In genomic region chrX:40173662-40174593, GRCh38 we compare ENCODE assay signal across 1 cellular context.
TF ChIP-seq lines count a peak whose summit lies in the region.

No MANE protein-coding gene starts in this region.

TF ChIP-seq in HEK293, 187 proteins besides CTCF, POLR2A, EP300 and RAD21 (continued from another document):
- TF ChIP-seq, protein P1, sequence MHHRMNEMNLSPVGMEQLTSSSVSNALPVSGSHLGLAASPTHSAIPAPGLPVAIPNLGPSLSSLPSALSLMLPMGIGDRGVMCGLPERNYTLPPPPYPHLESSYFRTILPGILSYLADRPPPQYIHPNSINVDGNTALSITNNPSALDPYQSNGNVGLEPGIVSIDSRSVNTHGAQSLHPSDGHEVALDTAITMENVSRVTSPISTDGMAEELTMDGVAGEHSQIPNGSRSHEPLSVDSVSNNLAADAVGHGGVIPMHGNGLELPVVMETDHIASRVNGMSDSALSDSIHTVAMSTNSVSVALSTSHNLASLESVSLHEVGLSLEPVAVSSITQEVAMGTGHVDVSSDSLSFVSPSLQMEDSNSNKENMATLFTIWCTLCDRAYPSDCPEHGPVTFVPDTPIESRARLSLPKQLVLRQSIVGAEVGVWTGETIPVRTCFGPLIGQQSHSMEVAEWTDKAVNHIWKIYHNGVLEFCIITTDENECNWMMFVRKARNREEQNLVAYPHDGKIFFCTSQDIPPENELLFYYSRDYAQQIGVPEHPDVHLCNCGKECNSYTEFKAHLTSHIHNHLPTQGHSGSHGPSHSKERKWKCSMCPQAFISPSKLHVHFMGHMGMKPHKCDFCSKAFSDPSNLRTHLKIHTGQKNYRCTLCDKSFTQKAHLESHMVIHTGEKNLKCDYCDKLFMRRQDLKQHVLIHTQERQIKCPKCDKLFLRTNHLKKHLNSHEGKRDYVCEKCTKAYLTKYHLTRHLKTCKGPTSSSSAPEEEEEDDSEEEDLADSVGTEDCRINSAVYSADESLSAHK (tag by site-specific recombination; IDR thresholded peaks at IDR 0.05), result 0 out of 2 replicates have a peak, but pooled peaks have one; percentile 10
- TF ChIP-seq ZNF600 (tag by site-specific recombination; IDR thresholded peaks at IDR 0.05), result 0 out of 2 replicates have a peak, but pooled peaks have one; percentile 16
- TF ChIP-seq TCF7L2 (IDR thresholded peaks at IDR 0.05; ENCODE audit: borderline replicate concordance, low read depth, low read length), result peak; percentile 78
TF ChIP-seq in HEK293: peak in this region for 3.
